2 cellular contexts compared by ENCODE assay signal in the genomic region with DNA sequence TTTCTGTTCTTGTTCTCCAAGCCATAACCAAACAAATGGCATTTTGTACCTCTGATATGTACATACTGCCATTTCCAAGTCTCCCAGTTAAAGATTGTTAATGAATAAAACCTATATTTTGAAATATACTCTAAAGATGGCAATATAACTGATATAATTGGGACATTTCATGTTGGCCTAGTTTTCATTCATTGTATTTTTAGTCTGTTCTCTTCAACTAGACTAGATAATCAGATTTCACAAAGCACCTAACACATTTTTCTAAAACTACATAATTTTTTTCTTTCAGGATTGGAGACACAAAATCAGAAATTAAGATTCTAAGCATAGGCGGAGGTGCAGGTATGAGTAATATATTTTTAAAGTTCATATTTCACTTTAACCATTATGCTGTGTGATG.
TF ChIP-seq lines count a peak whose summit lies in the region.

No MANE protein-coding gene starts in this region.

TF ChIP-seq in IMR-90, 13 proteins besides CTCF, POLR2A, EP300 and RAD21:
- TF ChIP-seq, protein P1, sequence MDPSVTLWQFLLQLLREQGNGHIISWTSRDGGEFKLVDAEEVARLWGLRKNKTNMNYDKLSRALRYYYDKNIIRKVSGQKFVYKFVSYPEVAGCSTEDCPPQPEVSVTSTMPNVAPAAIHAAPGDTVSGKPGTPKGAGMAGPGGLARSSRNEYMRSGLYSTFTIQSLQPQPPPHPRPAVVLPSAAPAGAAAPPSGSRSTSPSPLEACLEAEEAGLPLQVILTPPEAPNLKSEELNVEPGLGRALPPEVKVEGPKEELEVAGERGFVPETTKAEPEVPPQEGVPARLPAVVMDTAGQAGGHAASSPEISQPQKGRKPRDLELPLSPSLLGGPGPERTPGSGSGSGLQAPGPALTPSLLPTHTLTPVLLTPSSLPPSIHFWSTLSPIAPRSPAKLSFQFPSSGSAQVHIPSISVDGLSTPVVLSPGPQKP (IDR thresholded peaks at IDR 0.05; ENCODE audit: borderline replicate concordance, low read depth, low read length): no peak
- TF ChIP-seq CHD1 (IDR thresholded peaks at IDR 0.05; ENCODE audit: low read depth, low read length) (no peak), MXI1 (IDR thresholded peaks at IDR 0.05; ENCODE audit: borderline replicate concordance, low read depth, low read length) (no peak)

TF ChIP-seq in liver, 16 proteins besides CTCF, POLR2A, EP300 and RAD21:
- TF ChIP-seq, protein P2, sequence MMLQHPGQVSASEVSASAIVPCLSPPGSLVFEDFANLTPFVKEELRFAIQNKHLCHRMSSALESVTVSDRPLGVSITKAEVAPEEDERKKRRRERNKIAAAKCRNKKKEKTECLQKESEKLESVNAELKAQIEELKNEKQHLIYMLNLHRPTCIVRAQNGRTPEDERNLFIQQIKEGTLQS (IDR thresholded peaks at IDR 0.05): no peak
- TF ChIP-seq, protein P3, sequence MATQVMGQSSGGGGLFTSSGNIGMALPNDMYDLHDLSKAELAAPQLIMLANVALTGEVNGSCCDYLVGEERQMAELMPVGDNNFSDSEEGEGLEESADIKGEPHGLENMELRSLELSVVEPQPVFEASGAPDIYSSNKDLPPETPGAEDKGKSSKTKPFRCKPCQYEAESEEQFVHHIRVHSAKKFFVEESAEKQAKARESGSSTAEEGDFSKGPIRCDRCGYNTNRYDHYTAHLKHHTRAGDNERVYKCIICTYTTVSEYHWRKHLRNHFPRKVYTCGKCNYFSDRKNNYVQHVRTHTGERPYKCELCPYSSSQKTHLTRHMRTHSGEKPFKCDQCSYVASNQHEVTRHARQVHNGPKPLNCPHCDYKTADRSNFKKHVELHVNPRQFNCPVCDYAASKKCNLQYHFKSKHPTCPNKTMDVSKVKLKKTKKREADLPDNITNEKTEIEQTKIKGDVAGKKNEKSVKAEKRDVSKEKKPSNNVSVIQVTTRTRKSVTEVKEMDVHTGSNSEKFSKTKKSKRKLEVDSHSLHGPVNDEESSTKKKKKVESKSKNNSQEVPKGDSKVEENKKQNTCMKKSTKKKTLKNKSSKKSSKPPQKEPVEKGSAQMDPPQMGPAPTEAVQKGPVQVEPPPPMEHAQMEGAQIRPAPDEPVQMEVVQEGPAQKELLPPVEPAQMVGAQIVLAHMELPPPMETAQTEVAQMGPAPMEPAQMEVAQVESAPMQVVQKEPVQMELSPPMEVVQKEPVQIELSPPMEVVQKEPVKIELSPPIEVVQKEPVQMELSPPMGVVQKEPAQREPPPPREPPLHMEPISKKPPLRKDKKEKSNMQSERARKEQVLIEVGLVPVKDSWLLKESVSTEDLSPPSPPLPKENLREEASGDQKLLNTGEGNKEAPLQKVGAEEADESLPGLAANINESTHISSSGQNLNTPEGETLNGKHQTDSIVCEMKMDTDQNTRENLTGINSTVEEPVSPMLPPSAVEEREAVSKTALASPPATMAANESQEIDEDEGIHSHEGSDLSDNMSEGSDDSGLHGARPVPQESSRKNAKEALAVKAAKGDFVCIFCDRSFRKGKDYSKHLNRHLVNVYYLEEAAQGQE (IDR thresholded peaks at IDR 0.05): no peak
- TF ChIP-seq NR2F2 (IDR thresholded peaks at IDR 0.05) (no peak), GABPA (IDR thresholded peaks at IDR 0.05 in 1 of 2, conservative IDR thresholded peaks at IDR 0.05 in 1 of 2) (no peak), HNF4G (IDR thresholded peaks at IDR 0.05) (no peak), SP1 (IDR thresholded peaks at IDR 0.05) (no peak), FOXA2 (IDR thresholded peaks at IDR 0.05) (no peak), FOXA1 (IDR thresholded peaks at IDR 0.05) (no peak), HNF4A (conservative IDR thresholded peaks at IDR 0.05) (no peak), RXRA (IDR thresholded peaks at IDR 0.05) (no peak), JUND (IDR thresholded peaks at IDR 0.05) (no peak), TAF1 (conservative IDR thresholded peaks at IDR 0.05) (no peak), EGR1 (IDR thresholded peaks at IDR 0.05; ENCODE audit: low read depth in 2 of 2) (no peak), YY1 (IDR thresholded peaks at IDR 0.05) (no peak)
- TF ChIP-seq, protein P4, sequence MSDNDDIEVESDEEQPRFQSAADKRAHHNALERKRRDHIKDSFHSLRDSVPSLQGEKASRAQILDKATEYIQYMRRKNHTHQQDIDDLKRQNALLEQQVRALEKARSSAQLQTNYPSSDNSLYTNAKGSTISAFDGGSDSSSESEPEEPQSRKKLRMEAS (IDR thresholded peaks at IDR 0.05): no peak
- TF ChIP-seq, protein P5, sequence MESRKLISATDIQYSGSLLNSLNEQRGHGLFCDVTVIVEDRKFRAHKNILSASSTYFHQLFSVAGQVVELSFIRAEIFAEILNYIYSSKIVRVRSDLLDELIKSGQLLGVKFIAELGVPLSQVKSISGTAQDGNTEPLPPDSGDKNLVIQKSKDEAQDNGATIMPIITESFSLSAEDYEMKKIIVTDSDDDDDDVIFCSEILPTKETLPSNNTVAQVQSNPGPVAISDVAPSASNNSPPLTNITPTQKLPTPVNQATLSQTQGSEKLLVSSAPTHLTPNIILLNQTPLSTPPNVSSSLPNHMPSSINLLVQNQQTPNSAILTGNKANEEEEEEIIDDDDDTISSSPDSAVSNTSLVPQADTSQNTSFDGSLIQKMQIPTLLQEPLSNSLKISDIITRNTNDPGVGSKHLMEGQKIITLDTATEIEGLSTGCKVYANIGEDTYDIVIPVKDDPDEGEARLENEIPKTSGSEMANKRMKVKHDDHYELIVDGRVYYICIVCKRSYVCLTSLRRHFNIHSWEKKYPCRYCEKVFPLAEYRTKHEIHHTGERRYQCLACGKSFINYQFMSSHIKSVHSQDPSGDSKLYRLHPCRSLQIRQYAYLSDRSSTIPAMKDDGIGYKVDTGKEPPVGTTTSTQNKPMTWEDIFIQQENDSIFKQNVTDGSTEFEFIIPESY (IDR thresholded peaks at IDR 0.05): no peak
